In the genomic region with DNA sequence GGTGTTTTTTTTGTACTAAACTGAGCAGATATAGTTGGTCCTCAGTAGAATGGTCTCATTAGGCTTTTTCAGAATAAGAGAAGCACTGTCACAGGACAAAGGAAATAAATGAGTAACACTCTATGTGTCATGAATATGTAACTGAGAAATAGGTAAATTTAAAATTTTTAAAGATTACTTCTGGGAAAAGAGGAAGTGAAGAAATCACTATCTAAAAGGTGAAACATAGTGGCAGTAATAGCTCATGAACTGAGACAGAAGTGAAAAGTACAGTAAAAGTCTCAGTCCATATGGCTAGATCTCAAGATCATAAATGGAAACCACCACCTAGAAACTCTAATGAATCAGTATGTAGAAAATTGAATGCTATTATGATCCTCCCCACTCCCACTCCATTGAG, we compare ENCODE assay signal across 13 cellular contexts.
DNase-seq lines count a peak whose midpoint lies in the region; ATAC-seq and TF ChIP-seq lines count a peak whose summit lies in the region.
"Had no signal": no experiment of that assay in that cellular context is flagged by ENCODE, and none has a peak within 500 bp of the region (broad histone marks: within the 10 kb centered on the region; RNA-seq: fewer than 3 reads in every experiment).

No MANE protein-coding gene starts in this region.

- CTCF ChIA-PET in GM10248 (lab: Yijun Ruan, JAX): interaction anchor here (0.9 to 5.5 kb wide), 4 partner anchors 39 to 268 kb away, joined by 3 to 145 read pairs (median 4); no protein-coding TSS in a partner anchor

- TF ChIP-seq CTCF in GM10248 (IDR thresholded peaks at IDR 0.05; ENCODE audit: control extremely low read depth, extremely low read depth, low read depth, missing control alignments) (no peak), WERI-Rb-1 (IDR thresholded peaks at IDR 0.05; ENCODE audit: low read depth, low read length) (no peak)

- DNase-seq in GM10248 (ENCODE audit: extremely low spot score) (peak; percentile 39), MV-4-11 (lab: John Stamatoyannopoulos, UW) (peak; percentile 2), HCEC 1CT (no peak), WERI-Rb-1 (no peak), C1 segment of cervical spinal cord (lab: John Stamatoyannopoulos, UW) (no peak), NCI-H128 (lab: John Stamatoyannopoulos, UW; ENCODE audit: unreplicated experiment) (no peak)
- DNase-seq: activated gamma-delta T cell treated with Interleukin-2 at 50 U/mL for 16 hours; CD4-positive, alpha-beta T cell; H7; NCI-H1694 treated with DMSO at 0.1 percent for 48 hours had no signal

- H3K9me3 ChIP-seq in WERI-Rb-1 (ENCODE audit: severe bottlenecking): no peaks in the 10 kb centered on the region
- H3K9me3 ChIP-seq: SJSA1 had no signal

- H3K27ac ChIP-seq in WERI-Rb-1: no peak overlapping the region
- H3K27ac ChIP-seq: SJSA1 had no signal

- ATAC-seq in GM19043 (IDR thresholded peaks at IDR 0.05; ENCODE audit: low read depth, unreplicated experiment) (peak; percentile 83), HG02763 (IDR thresholded peaks at IDR 0.05; ENCODE audit: unreplicated experiment) (peak; percentile 71)

- no peaks in the 10 kb centered on the region for H3K27me3 ChIP-seq in WERI-Rb-1 (ENCODE audit: insufficient read depth, low read depth, severe bottlenecking)
- H3K27me3 ChIP-seq: SJSA1 had no signal

- H3K36me3 ChIP-seq in WERI-Rb-1: no peaks in the 10 kb centered on the region
- H3K36me3 ChIP-seq: SJSA1 had no signal

- POLR2A ChIA-PET in GM10248 (lab: Yijun Ruan, JAX): interaction anchor here (0.6 kb wide), 1 partner anchor 1046 kb away, joined by 5 read pairs; no protein-coding TSS in a partner anchor

- no peak overlapping the region for H3K4me3 ChIP-seq in WERI-Rb-1 (ENCODE audit: low read depth, low read length)
- H3K4me3 ChIP-seq: SJSA1 had no signal

Comparison
In these comparisons a context has a peak if more than half of its experiments do, and no peak if none do; other contexts are left out.
1. DNase-seq: peak in GM10248 (single experiment) and MV-4-11 (single experiment); none in HCEC 1CT (single experiment), WERI-Rb-1 (single experiment), C1 segment of cervical spinal cord (0 of 14) and NCI-H128 (single experiment).